In genomic region chr1:165845569-165845968, GRCh38 we compare ENCODE assay signal across 20 cellular contexts.
"Had no signal": no experiment of that assay in that cellular context is flagged by ENCODE, and none has a peak within 500 bp of the region (broad histone marks: within the 10 kb centered on the region; RNA-seq: fewer than 3 reads in every experiment).

No MANE protein-coding gene starts in this region.

- DNase-seq: dermis blood vessel endothelial cell; esophagus squamous epithelium; foreskin fibroblast; glutamatergic neuron; nucleus accumbens; pancreas; right cardiac atrium; stimulated activated CD4-positive, alpha-beta T cell treated with anti-CD3 and anti-CD28 coated beads, Interleukin-2, amount 100 ng/mL, for 48 hours; stimulated activated CD8-positive, alpha-beta memory T cell treated with anti-CD3 and anti-CD28 coated beads, Interleukin-4, amount 100 ng/mL, for 48 hours; stimulated activated naive CD8-positive, alpha-beta T cell treated with anti-CD3 and anti-CD28 coated beads, Interleukin-15, Interleukin-2, amounts not matched to agents 100 U/mL and 50 U/mL, for 24 hours; thyroid gland; upper lobe of left lung had no signal

- H3K36me3 ChIP-seq: esophagus squamous epithelium, gastroesophageal sphincter, neural progenitor cell, pancreas, suprapubic skin, thyroid gland, upper lobe of left lung, vagina had no signal

- H3K9me3 Mint-ChIP-seq: natural killer cell treated with Interleukin-12 subunit alpha and Interleukin-12 subunit beta and Interleukin-15 and Interleukin-18, amount 100 ng/mL, for 72 hours; stimulated activated effector memory CD8-positive, alpha-beta T cell treated with anti-CD3 and anti-CD28 coated beads, Interleukin-12 subunit alpha, Interleukin-12 subunit beta, amount 100 ng/mL, for 72 hours had no signal

- H3K27ac Mint-ChIP-seq: natural killer cell treated with Interleukin-12 subunit alpha and Interleukin-12 subunit beta and Interleukin-15 and Interleukin-18, amount 100 ng/mL, for 72 hours; neural progenitor cell; progenitor cell of endocrine pancreas; stimulated activated effector memory CD8-positive, alpha-beta T cell treated with anti-CD3 and anti-CD28 coated beads, Interleukin-12 subunit alpha, Interleukin-12 subunit beta, amount 100 ng/mL, for 72 hours had no signal

- H3K4me2 ChIP-seq: neural progenitor cell, smooth muscle cell had no signal

- H3K4me3 ChIP-seq: esophagus squamous epithelium, gastroesophageal sphincter, neural progenitor cell, pancreas, smooth muscle cell, suprapubic skin, thyroid gland, upper lobe of left lung, vagina had no signal

- H3K9ac ChIP-seq: neural progenitor cell had no signal

- H2AFZ ChIP-seq: neural progenitor cell had no signal

- H3K27me3 Mint-ChIP-seq: natural killer cell treated with Interleukin-12 subunit alpha and Interleukin-12 subunit beta and Interleukin-15 and Interleukin-18, amount 100 ng/mL, for 72 hours; progenitor cell of endocrine pancreas had no signal

- H3K9me3 ChIP-seq: esophagus squamous epithelium, gastroesophageal sphincter, pancreas, suprapubic skin, thyroid gland, upper lobe of left lung, vagina had no signal

- H3K27me3 ChIP-seq: esophagus squamous epithelium, gastroesophageal sphincter, neural progenitor cell, pancreas, suprapubic skin, thyroid gland, upper lobe of left lung, vagina had no signal

- H3K27ac ChIP-seq: esophagus squamous epithelium, gastroesophageal sphincter, neural progenitor cell, pancreas, suprapubic skin, thyroid gland, upper lobe of left lung, vagina had no signal

- H3K4me3 Mint-ChIP-seq: natural killer cell treated with Interleukin-12 subunit alpha and Interleukin-12 subunit beta and Interleukin-15 and Interleukin-18, amount 100 ng/mL, for 72 hours; neural progenitor cell; stimulated activated effector memory CD8-positive, alpha-beta T cell treated with anti-CD3 and anti-CD28 coated beads, Interleukin-12 subunit alpha, Interleukin-12 subunit beta, amount 100 ng/mL, for 72 hours had no signal

- H3K36me3 Mint-ChIP-seq: natural killer cell treated with Interleukin-12 subunit alpha and Interleukin-12 subunit beta and Interleukin-15 and Interleukin-18, amount 100 ng/mL, for 72 hours had no signal

- H3K4me1 ChIP-seq: neural progenitor cell had no signal
